ENCODE assay signal across 9 cellular contexts in genomic region chr2:197113221-197113831, GRCh38.
DNase-seq lines count a peak whose midpoint lies in the region; ATAC-seq and TF ChIP-seq lines count a peak whose summit lies in the region.
"Had no signal": no experiment of that assay in that cellular context is flagged by ENCODE, and none has a peak within 500 bp of the region (broad histone marks: within the 10 kb centered on the region; RNA-seq: fewer than 3 reads in every experiment).

No MANE protein-coding gene starts in this region.

- peak; percentile 52 for DNase-seq in NCI-H1105 treated with DMSO at 0.1 percent for 48 hours (lab: John Stamatoyannopoulos, UW)
- no peak for DNase-seq in NCI-H1105 (lab: John Stamatoyannopoulos, UW)
- DNase-seq in NAMALWA (ENCODE audit: low spot score) = peak; percentile 60
- no peak for DNase-seq in activated CD4-positive, alpha-beta memory T cell treated with anti-CD3 and anti-CD28 coated beads, Interleukin-2, amount 10 ng/mL, durations not matched to agents 7 days and 5 days
- DNase-seq in germinal center (ENCODE audit: low spot score) = peak; percentile 36
- no peak for DNase-seq in testis

- peaks cover 29% of the 10 kb centered on the region for H3K36me3 Mint-ChIP-seq in activated CD4-positive, alpha-beta memory T cell treated with anti-CD3 and anti-CD28 coated beads, Interleukin-2, amount 10 ng/mL, durations not matched to agents 7 days and 5 days (ENCODE audit: low read depth)

- CTCF ChIA-PET in activated CD4-positive, alpha-beta memory T cell treated with anti-CD3 and anti-CD28 coated beads, Interleukin-2, amount 10 ng/mL, durations not matched to agents 7 days and 5 days (lab: Charles Lee) = interaction anchor here (0.6 to 4.1 kb wide), 53 partner anchors 8 to 407 kb away, joined by 3 to 49 read pairs (median 5); partner anchors contain the start of gene ANKRD44

- TF ChIP-seq CTCF in testis (IDR thresholded peaks at IDR 0.05) = peak in 2 of 3 experiments; percentile 28 to 47

- H3K4me3 ChIP-seq in testis = no peak overlapping the region
- H3K4me3 ChIP-seq: BLaER1 treated with 17β-estradiol and CSF1 and Interleukin-3, amounts not matched to agents 10 nM and 100 nM had no signal

- POLR2A ChIA-PET in activated CD4-positive, alpha-beta memory T cell treated with anti-CD3 and anti-CD28 coated beads, Interleukin-2, amount 10 ng/mL, durations not matched to agents 7 days and 5 days (lab: Charles Lee) = interaction anchor here (0.7 to 1.5 kb wide), 12 partner anchors 14 to 216 kb away, joined by 3 to 5 read pairs (median 3); partner anchors contain the start of gene ANKRD44

- 27 to 28% methylated on average over 2 of the region's 2 CpGs for WGBS in testis, 2 donors

- no peak overlapping the region for H3K4me3 Mint-ChIP-seq in activated CD4-positive, alpha-beta memory T cell treated with anti-CD3 and anti-CD28 coated beads, Interleukin-2, amount 10 ng/mL, durations not matched to agents 7 days and 5 days

- no peaks in the 10 kb centered on the region for H3K9me3 ChIP-seq in testis
- H3K9me3 ChIP-seq: BLaER1 treated with 17β-estradiol and CSF1 and Interleukin-3, amounts not matched to agents 10 nM and 100 nM had no signal

- peaks cover 4% of the 10 kb centered on the region for H3K4me1 ChIP-seq in testis

- peaks cover 14% of the 10 kb centered on the region for H3K4me1 Mint-ChIP-seq in activated CD4-positive, alpha-beta memory T cell treated with anti-CD3 and anti-CD28 coated beads, Interleukin-2, amount 10 ng/mL, durations not matched to agents 7 days and 5 days

- H3K27me3 Mint-ChIP-seq in activated CD4-positive, alpha-beta memory T cell treated with anti-CD3 and anti-CD28 coated beads, Interleukin-2, amount 10 ng/mL, durations not matched to agents 7 days and 5 days = no peaks in the 10 kb centered on the region

- no peaks in the 10 kb centered on the region for H3K36me3 ChIP-seq in testis (ENCODE audit: low read depth, missing control alignments)

- intact Hi-C loops in testis (cut with DNase I; ENCODE audit: low total_unique reads) = no loop called here

- ATAC-seq in GM21423 (IDR thresholded peaks at IDR 0.05; ENCODE audit: unreplicated experiment) (peak; percentile 66), HG02970 (IDR thresholded peaks at IDR 0.05; ENCODE audit: low FRiP score, unreplicated experiment) (no peak)

- H3K27ac Mint-ChIP-seq in activated CD4-positive, alpha-beta memory T cell treated with anti-CD3 and anti-CD28 coated beads, Interleukin-2, amount 10 ng/mL, durations not matched to agents 7 days and 5 days = peak overlapping the region; percentile 29

- H3K27me3 ChIP-seq in testis = no peaks in the 10 kb centered on the region
- H3K27me3 ChIP-seq: BLaER1 treated with 17β-estradiol and CSF1 and Interleukin-3, amounts not matched to agents 10 nM and 100 nM had no signal

- no peaks in the 10 kb centered on the region for H3K9me3 Mint-ChIP-seq in activated CD4-positive, alpha-beta memory T cell treated with anti-CD3 and anti-CD28 coated beads, Interleukin-2, amount 10 ng/mL, durations not matched to agents 7 days and 5 days

- H3K27ac ChIP-seq in testis = no peak overlapping the region
- H3K27ac ChIP-seq: BLaER1 treated with 17β-estradiol and CSF1 and Interleukin-3, amounts not matched to agents 10 nM and 100 nM had no signal

- TF ChIP-seq POLR2A in testis (IDR thresholded peaks at IDR 0.05) = no peak

Comparison
In these comparisons a context has a peak if more than half of its experiments do, and no peak if none do; other contexts are left out.
1. DNase-seq: peak in NCI-H1105 treated with DMSO at 0.1 percent for 48 hours (single experiment), NAMALWA (single experiment) and germinal center (single experiment); none in NCI-H1105 (single experiment), activated CD4-positive, alpha-beta memory T cell treated with anti-CD3 and anti-CD28 coated beads, Interleukin-2, amount 10 ng/mL, durations not matched to agents 7 days and 5 days (single experiment) and testis (single experiment).